In the genomic region with DNA sequence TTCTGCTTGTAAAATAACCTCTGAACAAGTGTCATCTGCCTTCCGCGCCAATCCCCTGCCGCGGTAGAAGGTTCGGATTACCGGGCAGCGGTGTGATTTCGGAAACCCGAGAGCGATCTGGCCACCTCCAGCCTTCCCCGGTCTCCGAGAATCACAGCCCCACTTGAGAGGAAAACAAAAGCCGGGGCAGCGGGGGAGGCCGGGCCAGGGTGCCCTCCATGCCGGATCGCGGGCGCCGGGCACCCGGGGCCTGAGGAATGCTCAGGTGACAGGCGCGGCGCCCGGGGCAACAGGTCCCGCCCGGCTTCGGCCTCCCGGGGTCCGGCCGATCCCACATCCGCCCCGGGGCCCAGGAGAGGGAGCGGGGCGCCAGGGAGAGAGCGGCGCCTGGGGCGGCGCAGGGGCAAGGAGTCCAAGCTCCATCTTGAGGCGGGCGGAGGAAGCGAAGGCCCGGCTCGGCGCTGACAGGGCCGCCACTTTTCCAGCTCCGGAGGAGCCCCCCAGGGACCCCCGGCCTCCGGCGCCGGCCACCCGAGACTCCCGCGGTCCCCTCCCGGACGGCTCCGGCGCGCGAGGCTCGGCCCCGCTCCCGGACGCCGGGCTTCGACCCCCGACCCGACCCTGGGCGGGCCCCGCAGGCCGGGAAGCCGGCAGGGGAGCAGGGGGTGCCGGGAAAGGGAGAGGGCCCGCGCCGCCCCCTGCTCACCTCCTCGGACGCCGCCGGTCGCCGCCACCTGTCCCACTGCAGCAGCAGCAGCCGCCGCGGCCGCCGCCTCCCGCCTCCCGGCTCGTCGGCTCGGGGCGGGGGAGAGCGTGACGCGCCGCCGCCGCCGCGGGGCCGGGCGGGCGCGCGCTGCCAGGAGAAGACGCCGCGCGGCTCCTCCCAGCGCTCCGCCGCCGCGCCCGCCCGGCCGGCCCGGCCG, we compare ENCODE assay signal across 8 cellular contexts. TPM values are rescaled to one million over a fixed set of nuclear protein-coding genes. Genes with fewer than 3 reads are reported as not detected.
A peak's percentile ranks its signal among the peaks of the same experiment; 100 is the strongest.
DNase-seq lines count a peak whose midpoint lies in the region; ATAC-seq and TF ChIP-seq lines count a peak whose summit lies in the region.

TSS of gene CLIP1 (minus strand) at position 855 of the 923 bp plus-strand sequence. CDS start 42,217 bp downstream, outside the sequence.

- H3K27ac ChIP-seq in coronary artery (peak within 1 kb of the TSS; percentile 91 to 100), left lung (peak within 1 kb of the TSS; percentile 98 to 99)

- H3K4me3 ChIP-seq in coronary artery (peak within 1 kb of the TSS; percentile 95), left lung (peak within 1 kb of the TSS; percentile 74 to 90)

- H3K36me3 ChIP-seq in left lung = no peaks in the 10 kb centered on the region

- no peaks in the 10 kb centered on the region for H3K27me3 ChIP-seq in left lung

- peaks cover 17 to 50% of the 10 kb centered on the region in 2 donors for H3K4me1 ChIP-seq in left lung

- ATAC-seq in HG02588 (IDR thresholded peaks at IDR 0.05; ENCODE audit: unreplicated experiment) (peak; percentile 49), left lung (peak; percentile 80)

- TF ChIP-seq CTCF in coronary artery (IDR thresholded peaks at IDR 0.05) (peak; percentile 32), left lung (IDR thresholded peaks at IDR 0.05) (peak; percentile 18 to 25)

- H3K9me3 ChIP-seq in left lung = no peaks in the 10 kb centered on the region

- intact Hi-C loops in left lung (cut with DNase I) = no loop called here

- DNase-seq in NCI-H187 (lab: John Stamatoyannopoulos, UW) = peak; percentile 59 to 71
- DNase-seq in NCI-H187 treated with DMSO at 0.1 percent for 48 hours (lab: John Stamatoyannopoulos, UW) = no peak
- DNase-seq in NCI-H2107 treated with DMSO at 0.1 percent for 48 hours (lab: John Stamatoyannopoulos, UW; ENCODE audit: unreplicated experiment) = peak; percentile 35
- peak; percentile 67 for DNase-seq in activated CD4-positive, alpha-beta T cell treated with anti-CD3 and anti-CD28 coated beads for 48 hours
- DNase-seq in coronary artery (ENCODE audit: low spot score) = peak; percentile 83
- peak; percentile 61 to 92 for DNase-seq in left lung
- peak; percentile 42 to 50 for DNase-seq in stimulated activated CD4-positive, alpha-beta T cell treated with anti-CD3 and anti-CD28 coated beads, Interleukin-4, amount 100 ng/mL, for 48 hours (ENCODE audit: low read depth in 2 of 2)

RNA-seq across cellular contexts. Expression of gene CLIP1, which starts in this region (rescaled TPM):
- 100 to 1,000 TPM in 1 of 2 donors, 10 to 100 TPM in 1; 85.1 to 104 TPM for total RNA-seq in left lung
